ENCODE assay signal across 19 cellular contexts in the genomic region with DNA sequence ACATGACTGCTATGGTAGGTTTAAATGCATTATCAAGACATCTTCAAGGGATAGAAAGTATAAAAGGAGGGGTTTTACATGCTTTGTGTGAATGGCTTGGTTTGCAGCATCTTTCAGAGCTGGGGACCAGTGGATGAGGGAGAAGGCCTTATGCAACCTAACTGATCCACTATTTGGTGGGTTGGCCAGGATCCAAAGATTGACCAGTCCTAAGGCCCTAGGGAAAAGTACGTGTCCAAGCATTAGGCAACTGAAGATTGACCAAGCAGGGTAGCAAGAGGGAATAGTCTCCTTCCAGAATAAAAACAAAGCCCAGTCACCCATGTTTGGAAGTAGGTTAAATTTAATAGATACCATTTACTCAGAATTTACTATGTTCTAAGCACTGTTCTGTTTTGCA.
DNase-seq lines count a peak whose midpoint lies in the region; ATAC-seq, FAIRE-seq and TF ChIP-seq lines count a peak whose summit lies in the region.
"Had no signal": no experiment of that assay in that cellular context is flagged by ENCODE, and none has a peak within 500 bp of the region (broad histone marks: within the 10 kb centered on the region; RNA-seq: fewer than 3 reads in every experiment).

No MANE protein-coding gene starts in this region.

- DNase-seq in right lobe of liver (peak in 1 of 3 donors; percentile 50), HepG2 (ENCODE audit: low spot score) (no peak), fibroblast of mammary gland (ENCODE audit: low read depth) (peak; percentile 45), osteocyte (ENCODE audit: extremely low spot score, unreplicated experiment) (peak; percentile 32), GOT3 (lab: John Stamatoyannopoulos, UW) (no peak)
- DNase-seq in activated naive CD4-positive, alpha-beta T cell treated with anti-CD3 and anti-CD28 coated beads, Interleukin-2, amount 10 ng/mL, durations not matched to agents 7 days and 5 days, result no peak
- DNase-seq in stimulated activated CD8-positive, alpha-beta memory T cell treated with anti-CD3 and anti-CD28 coated beads, Interleukin-4, amount 100 ng/mL, for 48 hours, result no peak
- DNase-seq: Calu3; CD8-positive, alpha-beta T cell; DMS79 treated with DMSO at 0.1 percent for 48 hours; GF-D8; H9 had no signal

- H3K27me3 ChIP-seq in right lobe of liver (no peaks in the 10 kb centered on the region), HepG2 (ENCODE audit: control insufficient read depth in 1 of 2, insufficient read depth in 2 of 2, low read length in 2 of 2) (no peaks in the 10 kb centered on the region)
- H3K27me3 ChIP-seq: BLaER1 treated with 17β-estradiol and CSF1 and Interleukin-3, amounts not matched to agents 10 nM and 100 nM had no signal

- intact Hi-C loops in right lobe of liver (cut with DNase I) (no loop called here), HepG2 (cut with micrococcal nuclease; ENCODE audit: unreplicated experiment) (no loop called here)

- TF ChIP-seq CTCF in right lobe of liver (IDR thresholded peaks at IDR 0.05), result no peak
- TF ChIP-seq CTCF in HepG2 (CRISPR knock-in tag; IDR thresholded peaks at IDR 0.05), result no peak
- TF ChIP-seq CTCF in fibroblast of mammary gland (conservative IDR thresholded peaks at IDR 0.05; ENCODE audit: control insufficient read depth, insufficient read depth, low read depth, low read length), result no peak
- no peak for TF ChIP-seq CTCF in osteocyte (IDR thresholded peaks at IDR 0.05)

- TF ChIP-seq EP300 in HepG2 (IDR thresholded peaks at IDR 0.05; ENCODE audit: low read depth in 2 of 2, low read length in 2 of 2) (no peak), HepG2 (CRISPR knock-in tag; IDR thresholded peaks at IDR 0.05; ENCODE audit: borderline replicate concordance) (no peak)

- H3K27ac Mint-ChIP-seq in osteocyte (ENCODE audit: unreplicated experiment), result no peak overlapping the region
- no peak overlapping the region for H3K27ac Mint-ChIP-seq in activated naive CD4-positive, alpha-beta T cell treated with anti-CD3 and anti-CD28 coated beads, Interleukin-2, amount 10 ng/mL, durations not matched to agents 7 days and 5 days
- H3K27ac Mint-ChIP-seq: B cell; CD8-positive, alpha-beta T cell; H9; IgD-negative memory B cell had no signal

- H3K36me3 Mint-ChIP-seq in osteocyte (ENCODE audit: unreplicated experiment), result no peaks in the 10 kb centered on the region
- H3K36me3 Mint-ChIP-seq in activated naive CD4-positive, alpha-beta T cell treated with anti-CD3 and anti-CD28 coated beads, Interleukin-2, amount 10 ng/mL, durations not matched to agents 7 days and 5 days, result no peaks in the 10 kb centered on the region
- H3K36me3 Mint-ChIP-seq: CD8-positive, alpha-beta T cell; IgD-negative memory B cell had no signal

- in situ Hi-C loops in HepG2 (cut with HindIII; ENCODE audit: extremely low pct_ligation_motif_present, low pct_unique_long_range_greater_than_20kb), result no loop called here

- H3K4me1 ChIP-seq in right lobe of liver (no peaks in the 10 kb centered on the region), HepG2 (ENCODE audit: insufficient read depth, low read length) (no peaks in the 10 kb centered on the region)
- H3K4me1 ChIP-seq: A549; BLaER1 treated with 17β-estradiol and CSF1 and Interleukin-3, amounts not matched to agents 10 nM and 100 nM had no signal

- no peak overlapping the region for H2AFZ ChIP-seq in HepG2 (ENCODE audit: low read length)

- peaks cover 5% of the 10 kb centered on the region for H3K9me3 Mint-ChIP-seq in osteocyte (ENCODE audit: unreplicated experiment)
- peaks cover 5% of the 10 kb centered on the region for H3K9me3 Mint-ChIP-seq in activated naive CD4-positive, alpha-beta T cell treated with anti-CD3 and anti-CD28 coated beads, Interleukin-2, amount 10 ng/mL, durations not matched to agents 7 days and 5 days
- H3K9me3 Mint-ChIP-seq: CD8-positive, alpha-beta T cell had no signal

- no peak overlapping the region for H3K4me3 Mint-ChIP-seq in osteocyte (ENCODE audit: unreplicated experiment)
- H3K4me3 Mint-ChIP-seq in activated naive CD4-positive, alpha-beta T cell treated with anti-CD3 and anti-CD28 coated beads, Interleukin-2, amount 10 ng/mL, durations not matched to agents 7 days and 5 days, result no peak overlapping the region
- H3K4me3 Mint-ChIP-seq: B cell; CD8-positive, alpha-beta T cell; H9; IgD-negative memory B cell had no signal

- TF ChIP-seq RAD21 in HepG2 (CRISPR knock-in tag; IDR thresholded peaks at IDR 0.05), result no peak

- FAIRE-seq in HepG2 (lab: Jason Lieb, UNC), result no peak
- FAIRE-seq: A549, H1, HTR-8/SVneo had no signal

- no peak overlapping the region for H3K4me2 ChIP-seq in HepG2 (ENCODE audit: low read depth, low read length)
- H3K4me2 ChIP-seq: A549; BLaER1 treated with 17β-estradiol and CSF1 and Interleukin-3, amounts not matched to agents 10 nM and 100 nM had no signal

- no peaks in the 10 kb centered on the region for H3K27me3 Mint-ChIP-seq in osteocyte (ENCODE audit: unreplicated experiment)
- H3K27me3 Mint-ChIP-seq in activated naive CD4-positive, alpha-beta T cell treated with anti-CD3 and anti-CD28 coated beads, Interleukin-2, amount 10 ng/mL, durations not matched to agents 7 days and 5 days, result no peaks in the 10 kb centered on the region
- H3K27me3 Mint-ChIP-seq: B cell, IgD-negative memory B cell had no signal

- CTCF ChIA-PET in HepG2 (lab: Yijun Ruan, JAX; ENCODE audit: low intra/inter-chr PET ratio, low total read pairs), result no interaction called here
- CTCF ChIA-PET in activated naive CD4-positive, alpha-beta T cell treated with anti-CD3 and anti-CD28 coated beads, Interleukin-2, amount 10 ng/mL, durations not matched to agents 7 days and 5 days (lab: Charles Lee), result no interaction called here

- H3K4me3 ChIP-seq in right lobe of liver (no peak overlapping the region), HepG2 (replicated peaks in 1 of 3; ENCODE audit: insufficient read depth in 1 of 3, low read depth in 2 of 3, low read length in 3 of 3) (no peak overlapping the region), fibroblast of mammary gland (ENCODE audit: control insufficient read depth, low read depth, low read length) (no peak overlapping the region)
- H3K4me3 ChIP-seq: A549; BLaER1 treated with 17β-estradiol and CSF1 and Interleukin-3, amounts not matched to agents 10 nM and 100 nM had no signal

- H3K27ac ChIP-seq in right lobe of liver, result no peak overlapping the region
- no peak overlapping the region for H3K27ac ChIP-seq in HepG2 (ENCODE audit: extremely low read length, insufficient read depth, low read length)
- H3K27ac ChIP-seq: 22Rv1; A549; BLaER1 treated with 17β-estradiol and CSF1 and Interleukin-3, amounts not matched to agents 10 nM and 100 nM had no signal

- no peaks in the 10 kb centered on the region for H4K20me1 ChIP-seq in HepG2 (ENCODE audit: insufficient read depth, low read length)
- H4K20me1 ChIP-seq: BLaER1 treated with 17β-estradiol and CSF1 and Interleukin-3, amounts not matched to agents 10 nM and 100 nM had no signal

- no TSS peak for BruUV-seq in HepG2 (replicated peaks; lab: Mats Ljungman, UMichigan)

- POLR2A ChIA-PET in HepG2 (lab: Yijun Ruan, JAX), result no interaction called here

- H3K9me3 ChIP-seq in right lobe of liver, result no peaks in the 10 kb centered on the region
- peaks cover 9% of the 10 kb centered on the region; the same call in 1 of the 2 replicates for H3K9me3 ChIP-seq in HepG2 (ENCODE audit: low read length)
- H3K9me3 ChIP-seq: A549 had no signal

- ATAC-seq in right lobe of liver (peak in 3 of 4 donors; percentile 32 to 63 (median 51)), HepG2 (no peak)
- ATAC-seq: A549; CD8-positive, alpha-beta T cell had no signal

- H3K36me3 ChIP-seq in right lobe of liver (no peaks in the 10 kb centered on the region), HepG2 (replicated peaks in 1 of 2; ENCODE audit: control insufficient read depth in 1 of 2, insufficient read depth in 2 of 2, low read length in 2 of 2) (no peaks in the 10 kb centered on the region)
- H3K36me3 ChIP-seq: BLaER1 treated with 17β-estradiol and CSF1 and Interleukin-3, amounts not matched to agents 10 nM and 100 nM had no signal

- no peaks in the 10 kb centered on the region for H3K79me2 ChIP-seq in HepG2 (ENCODE audit: insufficient read depth, low read length)

- H3K4me1 Mint-ChIP-seq in osteocyte (ENCODE audit: unreplicated experiment), result no peaks in the 10 kb centered on the region
- H3K4me1 Mint-ChIP-seq in activated naive CD4-positive, alpha-beta T cell treated with anti-CD3 and anti-CD28 coated beads, Interleukin-2, amount 10 ng/mL, durations not matched to agents 7 days and 5 days, result no peaks in the 10 kb centered on the region
- H3K4me1 Mint-ChIP-seq: B cell had no signal

- no peak for TF ChIP-seq POLR2A in right lobe of liver (IDR thresholded peaks at IDR 0.05)
- no peak for TF ChIP-seq POLR2A in HepG2 (IDR thresholded peaks at IDR 0.05; ENCODE audit: insufficient read depth in 1 of 2, low read depth in 2 of 2, low read length in 2 of 2)

- H3K9ac ChIP-seq in HepG2 (ENCODE audit: insufficient read depth, low read depth, low read length), result no peak overlapping the region
- H3K9ac ChIP-seq: BLaER1 treated with 17β-estradiol and CSF1 and Interleukin-3, amounts not matched to agents 10 nM and 100 nM had no signal

- 20% methylated on average over 1 of the region's 1 CpG for WGBS in right lobe of liver (ENCODE audit: insufficient coverage, low coverage, low lambda C conversion rate, missing lambda C conversion rate)
- WGBS in HepG2 (ENCODE audit: low lambda C conversion rate), result 0% methylated on average over 1 of the region's 1 CpG

TF ChIP-seq in HepG2, 621 proteins besides CTCF, POLR2A, EP300 and RAD21 (continues in another document):
- TF ChIP-seq GABPB1 (CRISPR knock-in tag; IDR thresholded peaks at IDR 0.05) (no peak), KAT7 (CRISPR knock-in tag; IDR thresholded peaks at IDR 0.05; ENCODE audit: borderline replicate concordance) (no peak), ZNF253 (CRISPR knock-in tag; IDR thresholded peaks at IDR 0.05; ENCODE audit: borderline replicate concordance) (no peak)

Comparison
In these comparisons a context has a peak if more than half of its experiments do, and no peak if none do; other contexts are left out.
1. DNase-seq: peak in fibroblast of mammary gland (single experiment) and osteocyte (single experiment); none in HepG2 (single experiment), GOT3 (single experiment), activated naive CD4-positive, alpha-beta T cell treated with anti-CD3 and anti-CD28 coated beads, Interleukin-2, amount 10 ng/mL, durations not matched to agents 7 days and 5 days (single experiment) and stimulated activated CD8-positive, alpha-beta memory T cell treated with anti-CD3 and anti-CD28 coated beads, Interleukin-4, amount 100 ng/mL, for 48 hours (single experiment).